15 cellular contexts compared by ENCODE assay signal in genomic region chr1:191668525-191668924, GRCh38.
A peak's percentile ranks its signal among the peaks of the same experiment; 100 is the strongest.
DNase-seq lines count a peak whose midpoint lies in the region; ATAC-seq, FAIRE-seq and TF ChIP-seq lines count a peak whose summit lies in the region.
"Had no signal": no experiment of that assay in that cellular context is flagged by ENCODE, and none has a peak within 500 bp of the region (broad histone marks: within the 10 kb centered on the region; RNA-seq: fewer than 3 reads in every experiment).

No MANE protein-coding gene starts in this region.

- H3K36me3 ChIP-seq in HepG2 (replicated peaks in 1 of 2; ENCODE audit: control insufficient read depth in 1 of 2, insufficient read depth in 2 of 2, low read length in 2 of 2) = no peaks in the 10 kb centered on the region
- no peaks in the 10 kb centered on the region for H3K36me3 ChIP-seq in right lobe of liver
- H3K36me3 ChIP-seq in OCI-LY3 (replicated peaks; ENCODE audit: low read depth, low read length) = no peaks in the 10 kb centered on the region
- H3K36me3 ChIP-seq in H1 (ENCODE audit: control insufficient read depth in 2 of 4, insufficient read depth in 4 of 4, low read length in 3 of 4) = no peaks in the 10 kb centered on the region
- no peaks in the 10 kb centered on the region for H3K36me3 ChIP-seq in mammary epithelial cell (ENCODE audit: insufficient read depth, low read length)
- H3K36me3 ChIP-seq in kidney (ENCODE audit: control insufficient read depth in 1 of 2, insufficient read depth in 2 of 2, low read length in 2 of 2) = no peaks in the 10 kb centered on the region

- no peak overlapping the region for H2AK5ac ChIP-seq in H1 (ENCODE audit: low read depth, low read length)

- no peak for DNase-seq in HepG2 (ENCODE audit: low spot score)
- DNase-seq in right lobe of liver = no peak
- DNase-seq in H1 (ENCODE audit: low read depth in 1 of 2, low spot score in 2 of 2) = no peak
- DNase-seq in mammary epithelial cell = no peak
- no peak for DNase-seq in ecto neural progenitor cell (ENCODE audit: low spot score)
- no peak for DNase-seq in kidney
- DNase-seq: Caco-2; CD8-positive, alpha-beta memory T cell; KBM-7 had no signal

- H3K9me3 ChIP-seq in HepG2 (ENCODE audit: low read length) (no peaks in the 10 kb centered on the region), right lobe of liver (no peaks in the 10 kb centered on the region), OCI-LY3 (ENCODE audit: insufficient read depth, low read length) (no peaks in the 10 kb centered on the region), H1 (ENCODE audit: insufficient read depth in 2 of 2, low read depth in 1 of 2, low read length in 1 of 2) (no peaks in the 10 kb centered on the region), mammary epithelial cell (replicated peaks; ENCODE audit: insufficient read depth, low read length) (no peaks in the 10 kb centered on the region), kidney (ENCODE audit: control insufficient read depth in 1 of 2, low read length in 2 of 2) (no peaks in the 10 kb centered on the region)
- H3K9me3 ChIP-seq: Caco-2 had no signal

- H3K56ac ChIP-seq in H1 (replicated peaks; ENCODE audit: insufficient read length, low read depth, low read length) = no peak overlapping the region

- ATAC-seq in HepG2 (no peak), right lobe of liver (no peak), GM21786 (IDR thresholded peaks at IDR 0.05; ENCODE audit: unreplicated experiment) (no peak)
- ATAC-seq: HCT116 had no signal

- 0% methylated on average over 5 of the region's 5 CpGs for WGBS in HepG2 (ENCODE audit: low lambda C conversion rate)
- 46% methylated on average over 5 of the region's 5 CpGs for WGBS in right lobe of liver (ENCODE audit: insufficient coverage, low coverage, low lambda C conversion rate, missing lambda C conversion rate)
- 85% methylated on average over 5 of the region's 5 CpGs; no CpG with 5 or more reads in 1 of the 2 experiments for WGBS in H1 (ENCODE audit: extremely low coverage in 1 of 2, insufficient coverage in 1 of 2, insufficient read length in 1 of 2, insufficient replicate concordance in 2 of 2, low coverage in 1 of 2, low lambda C conversion rate in 2 of 2, missing lambda C conversion rate in 1 of 2), 2 experiments
- WGBS in mammary epithelial cell (ENCODE audit: low coverage, missing lambda C conversion rate) = 72% methylated on average over 5 of the region's 5 CpGs

- POLR2A ChIA-PET in HepG2 (lab: Yijun Ruan, JAX) = no interaction called here
- POLR2A ChIA-PET in H1 (lab: Charles Lee; ENCODE audit: partially characterized antibody) = interaction anchor here (0.5 kb wide), 1 partner anchor 434 kb away, joined by 4 read pairs; no protein-coding TSS in a partner anchor

- H3K27me3 ChIP-seq in HepG2 (ENCODE audit: control insufficient read depth in 1 of 2, insufficient read depth in 2 of 2, low read length in 2 of 2) (no peaks in the 10 kb centered on the region), right lobe of liver (no peaks in the 10 kb centered on the region), OCI-LY3 (ENCODE audit: low read depth, low read length) (no peaks in the 10 kb centered on the region), H1 (replicated peaks in 1 of 4; ENCODE audit: control insufficient read depth in 3 of 4, extremely low read depth in 1 of 4, insufficient read depth in 3 of 4, low read length in 3 of 4) (no peaks in the 10 kb centered on the region), mammary epithelial cell (ENCODE audit: insufficient read depth, low read length) (no peaks in the 10 kb centered on the region)

- H3K79me2 ChIP-seq in HepG2 (ENCODE audit: insufficient read depth, low read length) (no peaks in the 10 kb centered on the region), OCI-LY3 (ENCODE audit: low read length) (no peaks in the 10 kb centered on the region), H1 (ENCODE audit: control insufficient read depth in 1 of 2, insufficient read depth in 2 of 2, low read length in 2 of 2) (no peaks in the 10 kb centered on the region), mammary epithelial cell (ENCODE audit: insufficient read depth, low read length) (no peaks in the 10 kb centered on the region)

- in situ Hi-C loops in HepG2 (cut with HindIII; ENCODE audit: extremely low pct_ligation_motif_present, low pct_unique_long_range_greater_than_20kb) = no loop called here
- in situ Hi-C loops in mammary epithelial cell (cut with MboI; ENCODE audit: low sequenced_read_pairs in 2 of 2) = no loop called here

- H3K4me3 ChIP-seq in HepG2 (replicated peaks in 1 of 3; ENCODE audit: insufficient read depth in 1 of 3, low read depth in 2 of 3, low read length in 3 of 3) = no peak overlapping the region
- no peak overlapping the region for H3K4me3 ChIP-seq in right lobe of liver
- H3K4me3 ChIP-seq in OCI-LY3 (ENCODE audit: low read length) = no peak overlapping the region
- H3K4me3 ChIP-seq in H1 (ENCODE audit: extremely low read depth in 1 of 4, insufficient read depth in 2 of 4, low read depth in 3 of 4, low read length in 4 of 4) = no peak overlapping the region
- H3K4me3 ChIP-seq in mammary epithelial cell (replicated peaks in 1 of 3; ENCODE audit: insufficient read depth in 1 of 3, low read depth in 2 of 3, low read length in 3 of 3) = no peak overlapping the region
- no peak overlapping the region for H3K4me3 ChIP-seq in kidney (ENCODE audit: low read length in 2 of 2)

- no peak overlapping the region for H4K8ac ChIP-seq in H1 (ENCODE audit: extremely low read depth, insufficient read depth, low read length)

- H3K4me1 ChIP-seq in HepG2 (ENCODE audit: insufficient read depth, low read length) (no peaks in the 10 kb centered on the region), right lobe of liver (no peaks in the 10 kb centered on the region), OCI-LY3 (ENCODE audit: low read length) (0 out of 2 replicates have a peak, but pooled peaks cover 5% of the 10 kb centered on the region), H1 (replicated peaks in 1 of 4; ENCODE audit: control insufficient read depth in 3 of 4, insufficient read depth in 4 of 4, low read length in 3 of 4) (no peaks in the 10 kb centered on the region), mammary epithelial cell (ENCODE audit: insufficient read depth, low read length) (no peaks in the 10 kb centered on the region), kidney (ENCODE audit: control insufficient read depth in 1 of 2, insufficient read depth in 1 of 2, low read depth in 1 of 2, low read length in 2 of 2) (no peaks in the 10 kb centered on the region)
- H3K4me1 ChIP-seq: Caco-2 had no signal

- H3K27ac ChIP-seq in HepG2 (ENCODE audit: extremely low read length, insufficient read depth, low read length) (no peak overlapping the region), right lobe of liver (no peak overlapping the region), OCI-LY3 (ENCODE audit: low read length) (no peak overlapping the region), H1 (ENCODE audit: low read depth, low read length) (no peak overlapping the region), mammary epithelial cell (ENCODE audit: insufficient read depth, low read depth, low read length) (no peak overlapping the region), kidney (ENCODE audit: low read depth in 2 of 2, low read length in 2 of 2) (no peak overlapping the region)
- H3K27ac ChIP-seq: 22Rv1, HL-60 had no signal

- H3K14ac ChIP-seq in H1 (ENCODE audit: insufficient read length) = no peak overlapping the region

- TF ChIP-seq POLR2A in HepG2 (IDR thresholded peaks at IDR 0.05; ENCODE audit: insufficient read depth in 1 of 2, low read depth in 2 of 2, low read length in 2 of 2) = no peak
- no peak for TF ChIP-seq POLR2A in right lobe of liver (IDR thresholded peaks at IDR 0.05)
- no peak for TF ChIP-seq POLR2A in H1 (IDR thresholded peaks at IDR 0.05; ENCODE audit: control extremely low read depth in 1 of 2, low read depth in 2 of 2, low read length in 2 of 2)

- BruUV-seq in HepG2 (replicated peaks; lab: Mats Ljungman, UMichigan) (no TSS peak), mammary epithelial cell (replicated peaks; lab: Mats Ljungman, UMichigan) (no TSS peak)

- no peak overlapping the region for H2BK12ac ChIP-seq in H1 (ENCODE audit: low read depth, low read length)

- no peak overlapping the region for H2BK120ac ChIP-seq in H1 (replicated peaks; ENCODE audit: low read depth, low read length)

- no peak overlapping the region for H3K4ac ChIP-seq in H1 (replicated peaks; ENCODE audit: insufficient read length, low read depth, low read length)

- TF ChIP-seq CTCF in HepG2 (CRISPR knock-in tag; IDR thresholded peaks at IDR 0.05) (no peak), right lobe of liver (IDR thresholded peaks at IDR 0.05) (no peak), OCI-LY3 (IDR thresholded peaks at IDR 0.05; ENCODE audit: low read depth, low read length) (no peak), H1 (IDR thresholded peaks at IDR 0.05; ENCODE audit: control extremely low read depth in 1 of 3, insufficient read depth in 1 of 3, low read depth in 1 of 3, low read length in 3 of 3) (no peak), mammary epithelial cell (conservative IDR thresholded peaks at IDR 0.05 in 1 of 2, IDR thresholded peaks at IDR 0.05 in 1 of 2; ENCODE audit: extremely low read depth in 1 of 2, insufficient read depth in 1 of 2, low read depth in 1 of 2, low read length in 2 of 2) (no peak), kidney (IDR thresholded peaks at IDR 0.05; ENCODE audit: borderline replicate concordance, extremely low read depth, insufficient read depth) (no peak)

- no peak overlapping the region for H4K5ac ChIP-seq in H1 (ENCODE audit: insufficient read length, low read depth, low read length)

- H4K20me1 ChIP-seq in HepG2 (ENCODE audit: insufficient read depth, low read length) (no peaks in the 10 kb centered on the region), OCI-LY3 (ENCODE audit: insufficient read depth, low read length) (no peaks in the 10 kb centered on the region), H1 (replicated peaks in 1 of 2; ENCODE audit: control insufficient read depth in 1 of 2, insufficient read depth in 2 of 2, low read length in 2 of 2) (no peaks in the 10 kb centered on the region), mammary epithelial cell (ENCODE audit: insufficient read depth, low read length) (no peaks in the 10 kb centered on the region)

- TF ChIP-seq RAD21 in HepG2 (CRISPR knock-in tag; IDR thresholded peaks at IDR 0.05) (no peak), H1 (IDR thresholded peaks at IDR 0.05 in 1 of 2, conservative IDR thresholded peaks at IDR 0.05 in 1 of 2; ENCODE audit: low read depth in 2 of 2, low read length in 2 of 2) (no peak)

- intact Hi-C loops in HepG2 (cut with micrococcal nuclease; ENCODE audit: unreplicated experiment) = no loop called here
- intact Hi-C loops in right lobe of liver (cut with DNase I) = no loop called here
- intact Hi-C loops in mammary epithelial cell (cut with micrococcal nuclease) = no loop called here
- intact Hi-C loops in kidney (cut with DNase I) = no loop called here

- dilution Hi-C loops in mammary epithelial cell (cut with HindIII; ENCODE audit: low sequenced_read_pairs) = no loop called here

- H2BK15ac ChIP-seq in H1 (ENCODE audit: low read length) = no peak overlapping the region

- no peaks in the 10 kb centered on the region for H3K23me2 ChIP-seq in H1 (ENCODE audit: low read depth, low read length)

- CTCF ChIA-PET in HepG2 (lab: Yijun Ruan, JAX; ENCODE audit: low intra/inter-chr PET ratio, low total read pairs) (no interaction called here), H1 (lab: Charles Lee; ENCODE audit: partially characterized antibody) (no interaction called here), mammary epithelial cell (lab: Charles Lee; ENCODE audit: low non-redundant PET) (no interaction called here)

- H3K9ac ChIP-seq in HepG2 (ENCODE audit: insufficient read depth, low read depth, low read length) (no peak overlapping the region), OCI-LY3 (ENCODE audit: low read length) (no peak overlapping the region), H1 (replicated peaks in 1 of 4; ENCODE audit: extremely low read depth in 1 of 4, low read depth in 3 of 4, low read length in 3 of 4) (no peak overlapping the region), mammary epithelial cell (ENCODE audit: insufficient read depth, low read length) (no peak overlapping the region), kidney (ENCODE audit: low read length in 2 of 2) (no peak overlapping the region)

- H3K23ac ChIP-seq in H1 (ENCODE audit: insufficient read length) = no peak overlapping the region

- H3K79me1 ChIP-seq in H1 (ENCODE audit: low read depth, low read length) = no peaks in the 10 kb centered on the region

- H3K4me2 ChIP-seq in HepG2 (ENCODE audit: low read depth, low read length) (no peak overlapping the region), OCI-LY3 (ENCODE audit: low read length) (peak overlapping the region; percentile 12; the same call in 1 of the 2 replicates), H1 (ENCODE audit: insufficient read depth in 1 of 2, low read depth in 2 of 2, low read length in 2 of 2) (no peak overlapping the region), mammary epithelial cell (ENCODE audit: insufficient read depth, low read depth, low read length) (no peak overlapping the region)

- H2BK20ac ChIP-seq in H1 (ENCODE audit: low read length) = no peak overlapping the region

- H2AFZ ChIP-seq in HepG2 (ENCODE audit: low read length) (peak overlapping the region; percentile 27), OCI-LY3 (ENCODE audit: low read depth, low read length) (peak overlapping the region; percentile 75), H1 (ENCODE audit: low read length) (peak overlapping the region; percentile 45), mammary epithelial cell (ENCODE audit: low read depth, low read length) (no peak overlapping the region)

- H4K91ac ChIP-seq in H1 (replicated peaks; ENCODE audit: insufficient read length, low read length) = no peak overlapping the region

- TF ChIP-seq EP300 in HepG2 (IDR thresholded peaks at IDR 0.05; ENCODE audit: low read depth in 2 of 2, low read length in 2 of 2) (no peak), HepG2 (CRISPR knock-in tag; IDR thresholded peaks at IDR 0.05; ENCODE audit: borderline replicate concordance) (no peak), H1 (IDR thresholded peaks at IDR 0.05; ENCODE audit: borderline replicate concordance in 1 of 2, low read depth in 2 of 2, low read length in 2 of 2) (no peak)

- no peak overlapping the region for H3K18ac ChIP-seq in H1 (ENCODE audit: extremely low read depth, low read length)

- H2BK5ac ChIP-seq in H1 (ENCODE audit: low read depth, low read length) = no peak overlapping the region

- FAIRE-seq in HepG2 (lab: Jason Lieb, UNC) (no peak), H1 (lab: Jason Lieb, UNC) (no peak), kidney (lab: Jason Lieb, UNC) (no peak)
- FAIRE-seq: GM12891 had no signal
